8 cellular contexts compared by ENCODE assay signal in genomic region chr15:90099868-90100854, GRCh38. TPM values are rescaled to one million over a fixed set of nuclear protein-coding genes. Genes with fewer than 3 reads are reported as not detected.
A peak's percentile ranks its signal among the peaks of the same experiment; 100 is the strongest.
DNase-seq lines count a peak whose midpoint lies in the region; ATAC-seq and TF ChIP-seq lines count a peak whose summit lies in the region.

No MANE protein-coding gene starts in this region.

- no peaks in the 10 kb centered on the region for H3K27me3 ChIP-seq in CD8-positive, alpha-beta T cell (ENCODE audit: insufficient read depth, low read length)
- no peaks in the 10 kb centered on the region for H3K27me3 ChIP-seq in HL-60 (ENCODE audit: insufficient read depth, poor library complexity, severe bottlenecking)

- H3K9me3 ChIP-seq in CD8-positive, alpha-beta T cell (ENCODE audit: low read length) = no peaks in the 10 kb centered on the region

- TF ChIP-seq CTCF in CD8-positive, alpha-beta T cell (IDR thresholded peaks at IDR 0.05) = no peak
- no peak for TF ChIP-seq CTCF in HL-60 (IDR thresholded peaks at IDR 0.05; ENCODE audit: insufficient read depth, low read length)

- peak overlapping the region; percentile 91 for H3K4me3 Mint-ChIP-seq in CD8-positive, alpha-beta T cell
- peak overlapping the region; percentile 84 for H3K4me3 Mint-ChIP-seq in activated naive CD8-positive, alpha-beta T cell

- intact Hi-C loops in CD8-positive, alpha-beta T cell (cut with DNase I, micrococcal nuclease) = loop anchor here (2.0 to 10.0 kb wide), 8 partner anchors 42 to 1752 kb away; partner anchors contain the start of genes HDDC3 (in 2 of the 2), SLCO3A1 (in 1 of the 2), TICRR (in 1 of the 2) and UNC45A (in 1 of the 2)

- no peak for ATAC-seq in CD8-positive, alpha-beta T cell
- no peak for ATAC-seq in HG02973 (IDR thresholded peaks at IDR 0.05; ENCODE audit: unreplicated experiment)
- ATAC-seq in GM21737 (IDR thresholded peaks at IDR 0.05; ENCODE audit: unreplicated experiment) = no peak

- H3K36me3 ChIP-seq in CD8-positive, alpha-beta T cell (ENCODE audit: insufficient read depth, low read length) = no peaks in the 10 kb centered on the region

- H3K9me3 Mint-ChIP-seq in CD8-positive, alpha-beta T cell = no peaks in the 10 kb centered on the region
- no peaks in the 10 kb centered on the region for H3K9me3 Mint-ChIP-seq in activated naive CD8-positive, alpha-beta T cell (ENCODE audit: low read depth)

- peaks cover 70% of the 10 kb centered on the region for H3K4me1 Mint-ChIP-seq in CD8-positive, alpha-beta T cell (ENCODE audit: low read depth)
- H3K4me1 Mint-ChIP-seq in activated naive CD8-positive, alpha-beta T cell (ENCODE audit: low read depth) = peaks cover 68% of the 10 kb centered on the region

- H3K4me3 ChIP-seq in CD8-positive, alpha-beta T cell (ENCODE audit: low read depth, low read length) = no peak overlapping the region
- H3K4me3 ChIP-seq in HL-60 (replicated peaks; ENCODE audit: insufficient read depth, low read length) = no peak overlapping the region

- peaks cover 60% of the 10 kb centered on the region for H3K4me1 ChIP-seq in CD8-positive, alpha-beta T cell (ENCODE audit: insufficient read depth, low read length)

- H3K27ac Mint-ChIP-seq in CD8-positive, alpha-beta T cell = peak overlapping the region; percentile 100
- peak overlapping the region; percentile 98 for H3K27ac Mint-ChIP-seq in activated naive CD8-positive, alpha-beta T cell

- no peak for DNase-seq in CD8-positive, alpha-beta T cell
- DNase-seq in HL-60 (ENCODE audit: low read depth in 1 of 2, low spot score in 1 of 2) (peak; percentile 56 to 83), hypothalamus (lab: John Stamatoyannopoulos, UW) (peak in 32 of 51 donors; percentile 26 to 79 (median 56))
- peak; percentile 45 for DNase-seq in stimulated activated CD8-positive, alpha-beta memory T cell treated with anti-CD3 and anti-CD28 coated beads, Interleukin-4, amount 100 ng/mL, for 48 hours
- no peak for DNase-seq in stimulated activated CD4-positive, alpha-beta T cell treated with anti-CD3 and anti-CD28 coated beads, Interleukin-15, amount 100 ng/mL, for 24 hours

- peaks cover 3% of the 10 kb centered on the region for H3K36me3 Mint-ChIP-seq in CD8-positive, alpha-beta T cell
- peaks cover 2% of the 10 kb centered on the region for H3K36me3 Mint-ChIP-seq in activated naive CD8-positive, alpha-beta T cell

- POLR2A ChIA-PET in CD8-positive, alpha-beta T cell (lab: Charles Lee) = interaction anchor here (0.8 to 1.9 kb wide), 5 partner anchors 9 to 835 kb away, joined by 3 to 10 read pairs (median 5); partner anchors contain the start of genes AP3S2 and UNC45A

- CTCF ChIA-PET in CD8-positive, alpha-beta T cell (lab: Charles Lee) = interaction anchor here (1.0 to 1.5 kb wide), 6 partner anchors 12 to 212 kb away, joined by 3 to 6 read pairs (median 3); no protein-coding TSS in a partner anchor

- peak overlapping the region; percentile 81 for H3K27ac ChIP-seq in CD8-positive, alpha-beta T cell (ENCODE audit: low read depth, low read length)
- peak overlapping the region; percentile 91 for H3K27ac ChIP-seq in HL-60 (replicated peaks)

- H3K27me3 Mint-ChIP-seq in CD8-positive, alpha-beta T cell (ENCODE audit: low read depth) = no peaks in the 10 kb centered on the region
- no peaks in the 10 kb centered on the region for H3K27me3 Mint-ChIP-seq in activated naive CD8-positive, alpha-beta T cell

RNA-seq across cellular contexts. Expression of gene IDH2, which starts 2.1 kb away (rescaled TPM):
- 10 to 100 TPM; 41.5 to 42.2 TPM for total RNA-seq in CD8-positive, alpha-beta T cell

Comparison
In these comparisons a context has a peak if more than half of its experiments do, and no peak if none do; other contexts are left out.
1. DNase-seq: peak in HL-60 (2 of 2), hypothalamus (32 of 51) and stimulated activated CD8-positive, alpha-beta memory T cell treated with anti-CD3 and anti-CD28 coated beads, Interleukin-4, amount 100 ng/mL, for 48 hours (single experiment); none in CD8-positive, alpha-beta T cell (0 of 7) and stimulated activated CD4-positive, alpha-beta T cell treated with anti-CD3 and anti-CD28 coated beads, Interleukin-15, amount 100 ng/mL, for 24 hours (single experiment).